8 cellular contexts compared by ENCODE assay signal in genomic region chr1:2611034-2611501, GRCh38. TPM values are rescaled to one million over a fixed set of nuclear protein-coding genes. Genes with fewer than 3 reads are reported as not detected.
DNase-seq lines count a peak whose midpoint lies in the region; ATAC-seq and TF ChIP-seq lines count a peak whose summit lies in the region.

No MANE protein-coding gene starts in this region.

- no peaks in the 10 kb centered on the region; the same call in 1 of the 2 replicates for H3K4me1 ChIP-seq in iPS-20b (ENCODE audit: insufficient read depth, low read length)
- peaks cover 0 to 17% (median 7%) of the 10 kb centered on the region in 4 donors for H3K4me1 ChIP-seq in upper lobe of left lung

- no peak for TF ChIP-seq POLR2A in upper lobe of left lung (IDR thresholded peaks at IDR 0.05)

- DNase-seq in stimulated activated CD4-positive, alpha-beta T cell treated with anti-CD3 and anti-CD28 coated beads, Interleukin-15, amount 100 ng/mL, for 24 hours: peak; percentile 57
- no peak for DNase-seq in stimulated activated CD4-positive, alpha-beta T cell treated with anti-CD3 and anti-CD28 coated beads, Interleukin-4, amount 100 ng/mL, for 4 hours
- DNase-seq in WTC11 (ENCODE audit: low spot score): peak; percentile 73
- peak; percentile 55 to 82 for DNase-seq in upper lobe of left lung
- no peak for DNase-seq in inferior parietal cortex (ENCODE audit: extremely low spot score)

- H3K4me3 Mint-ChIP-seq in WTC11: no peak overlapping the region

- POLR2A ChIA-PET in WTC11 (lab: Charles Lee): no interaction called here

- H3K27ac ChIP-seq in iPS-20b (ENCODE audit: low read length) (no peak overlapping the region), upper lobe of left lung (no peak overlapping the region)

- ATAC-seq in WTC11 (peak; percentile 91), upper lobe of left lung (ENCODE audit: low FRiP score in 2 of 2) (peak; percentile 32 to 48), HG02642 (IDR thresholded peaks at IDR 0.05; ENCODE audit: poor library complexity, unreplicated experiment) (no peak), GM21447 (IDR thresholded peaks at IDR 0.05; ENCODE audit: unreplicated experiment) (no peak)

- no peaks in the 10 kb centered on the region for H3K4me1 Mint-ChIP-seq in WTC11

- CTCF ChIA-PET in WTC11 (lab: Charles Lee): interaction anchor here (1.0 kb wide), 1 partner anchor 63 kb away, joined by 3 read pairs; no protein-coding TSS in a partner anchor

- peaks cover 17% of the 10 kb centered on the region for H3K36me3 Mint-ChIP-seq in WTC11

- H3K36me3 ChIP-seq in iPS-20b (ENCODE audit: insufficient read depth, low read depth, low read length): no peaks in the 10 kb centered on the region
- no peaks in the 10 kb centered on the region for H3K36me3 ChIP-seq in upper lobe of left lung

- H3K9ac ChIP-seq in iPS-20b (ENCODE audit: low read depth, low read length): no peak overlapping the region

- H3K4me3 ChIP-seq in iPS-20b (ENCODE audit: low read length) (peak overlapping the region; percentile 41; the same call in 1 of the 2 replicates), upper lobe of left lung (peak overlapping the region in 3 of 4 donors; percentile 20 to 39 (median 21))

- H3K9me3 Mint-ChIP-seq in WTC11: peaks cover 39% of the 10 kb centered on the region

- H3K27ac Mint-ChIP-seq in WTC11: no peak overlapping the region

- H3K9me3 ChIP-seq in iPS-20b (ENCODE audit: insufficient read depth, low read depth, low read length) (no peaks in the 10 kb centered on the region; the same call in none of the 2 replicates), upper lobe of left lung (peaks cover 0 to 9% (median 4%) of the 10 kb centered on the region in 4 donors)

- TF ChIP-seq CTCF in WTC11 (IDR thresholded peaks at IDR 0.05) (no peak), upper lobe of left lung (IDR thresholded peaks at IDR 0.05) (no peak)

- peaks cover 6% of the 10 kb centered on the region; the same call in 1 of the 2 replicates for H3K27me3 ChIP-seq in iPS-20b (ENCODE audit: insufficient read depth, low read length)
- H3K27me3 ChIP-seq in upper lobe of left lung: no peaks in the 10 kb centered on the region

- peaks cover 4% of the 10 kb centered on the region for H3K27me3 Mint-ChIP-seq in WTC11 (ENCODE audit: low read depth)

- WGBS in upper lobe of left lung, 2 donors: 9 to 40% methylated on average over 4 to 24 of the region's 24 CpGs

- TF ChIP-seq EP300 in upper lobe of left lung (IDR thresholded peaks at IDR 0.05): no peak

TF ChIP-seq in WTC11, 78 proteins besides CTCF, POLR2A, EP300 and RAD21:
- TF ChIP-seq NR3C1 (CRISPR knock-in tag; conservative IDR thresholded peaks at IDR 0.05; ENCODE audit: low read depth) (no peak), NFE2L1 (CRISPR knock-in tag; IDR thresholded peaks at IDR 0.05) (no peak)
- TF ChIP-seq, protein P1, sequence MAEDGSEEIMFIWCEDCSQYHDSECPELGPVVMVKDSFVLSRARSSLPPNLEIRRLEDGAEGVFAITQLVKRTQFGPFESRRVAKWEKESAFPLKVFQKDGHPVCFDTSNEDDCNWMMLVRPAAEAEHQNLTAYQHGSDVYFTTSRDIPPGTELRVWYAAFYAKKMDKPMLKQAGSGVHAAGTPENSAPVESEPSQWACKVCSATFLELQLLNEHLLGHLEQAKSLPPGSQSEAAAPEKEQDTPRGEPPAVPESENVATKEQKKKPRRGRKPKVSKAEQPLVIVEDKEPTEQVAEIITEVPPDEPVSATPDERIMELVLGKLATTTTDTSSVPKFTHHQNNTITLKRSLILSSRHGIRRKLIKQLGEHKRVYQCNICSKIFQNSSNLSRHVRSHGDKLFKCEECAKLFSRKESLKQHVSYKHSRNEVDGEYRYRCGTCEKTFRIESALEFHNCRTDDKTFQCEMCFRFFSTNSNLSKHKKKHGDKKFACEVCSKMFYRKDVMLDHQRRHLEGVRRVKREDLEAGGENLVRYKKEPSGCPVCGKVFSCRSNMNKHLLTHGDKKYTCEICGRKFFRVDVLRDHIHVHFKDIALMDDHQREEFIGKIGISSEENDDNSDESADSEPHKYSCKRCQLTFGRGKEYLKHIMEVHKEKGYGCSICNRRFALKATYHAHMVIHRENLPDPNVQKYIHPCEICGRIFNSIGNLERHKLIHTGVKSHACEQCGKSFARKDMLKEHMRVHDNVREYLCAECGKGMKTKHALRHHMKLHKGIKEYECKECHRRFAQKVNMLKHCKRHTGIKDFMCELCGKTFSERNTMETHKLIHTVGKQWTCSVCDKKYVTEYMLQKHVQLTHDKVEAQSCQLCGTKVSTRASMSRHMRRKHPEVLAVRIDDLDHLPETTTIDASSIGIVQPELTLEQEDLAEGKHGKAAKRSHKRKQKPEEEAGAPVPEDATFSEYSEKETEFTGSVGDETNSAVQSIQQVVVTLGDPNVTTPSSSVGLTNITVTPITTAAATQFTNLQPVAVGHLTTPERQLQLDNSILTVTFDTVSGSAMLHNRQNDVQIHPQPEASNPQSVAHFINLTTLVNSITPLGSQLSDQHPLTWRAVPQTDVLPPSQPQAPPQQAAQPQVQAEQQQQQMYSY (CRISPR knock-in tag; IDR thresholded peaks at IDR 0.05): peak; percentile 92

RNA-seq across cellular contexts. Expression of gene MMEL1, which starts 21.7 kb away (rescaled TPM):
- total RNA-seq in WTC11 (2021) (0.55 to 0.64 TPM in 2 of 3 replicates, not detected in the other), upper lobe of left lung (1 to 10 TPM in 4 of 6 donors, not detected in 2; 2.9 to 5.5 (median 5.1) TPM)

RNA-seq across cellular contexts. Expression of gene PRXL2B, which starts 24.5 kb away (rescaled TPM):
- 47.8 to 51.1 TPM (median 50.3 TPM) in 3 replicates for total RNA-seq in WTC11 (2021)
- total RNA-seq in upper lobe of left lung: 10 to 100 TPM; 10.5 to 34.2 (median 22.0) TPM

RNA-seq across cellular contexts. Expression of gene TNFRSF14, which starts 54.9 kb away (rescaled TPM):
- total RNA-seq in WTC11 (2021): 0.73 to 1.1 TPM (median 0.87 TPM) in 3 replicates
- total RNA-seq in upper lobe of left lung: 100 to 1,000 TPM in 4 of 6 donors, 10 to 100 TPM in 2; 61.1 to 641 (median 147) TPM

Comparison
In these comparisons a context has a peak if more than half of its experiments do, and no peak if none do; other contexts are left out.
1. DNase-seq: peak in stimulated activated CD4-positive, alpha-beta T cell treated with anti-CD3 and anti-CD28 coated beads, Interleukin-15, amount 100 ng/mL, for 24 hours (single experiment), WTC11 (single experiment) and upper lobe of left lung (2 of 2); none in stimulated activated CD4-positive, alpha-beta T cell treated with anti-CD3 and anti-CD28 coated beads, Interleukin-4, amount 100 ng/mL, for 4 hours (0 of 2) and inferior parietal cortex (single experiment).
2. ATAC-seq: peak in WTC11 (single experiment) and upper lobe of left lung (2 of 2); none in HG02642 (single experiment) and GM21447 (single experiment).
3. RNA of gene TNFRSF14, which starts 54.9 kb away (total RNA-seq): 61.1 to 641 TPM in upper lobe of left lung; 0.73 to 1.1 TPM in WTC11; every median in the first group is over 10 times any median in the second.